Comparison of ENCODE assay signal across 8 cellular contexts in genomic region chr12:98515368-98516183, GRCh38. TPM values are rescaled to one million over a fixed set of nuclear protein-coding genes. Genes with fewer than 3 reads are reported as not detected.
DNase-seq lines count a peak whose midpoint lies in the region; TF ChIP-seq lines count a peak whose summit lies in the region.

TMPO (plus strand) TSS chr12:98515590; CDS start chr12:98515868, 278 bp downstream.

- H2AFZ ChIP-seq in neuron (ENCODE audit: low read depth, low read length) = peak within 1 kb of the TSS; percentile 79

- peak; percentile 81 for DNase-seq in GM04504 (ENCODE audit: low read depth)
- DNase-seq in HFFc6 = peak; percentile 86
- peak; percentile 96 for DNase-seq in NAMALWA (ENCODE audit: low spot score)
- DNase-seq in SK-MEL-5 (ENCODE audit: low read depth, low spot score) = peak; percentile 92
- DNase-seq in activated naive CD4-positive, alpha-beta T cell (lab: John Stamatoyannopoulos, UW) = peak; percentile 81 to 92 (median 90)
- peak; percentile 91 to 97 for DNase-seq in foreskin fibroblast
- DNase-seq in stromal cell of bone marrow (ENCODE audit: low read depth) = peak; percentile 83

- peaks cover 6% of the 10 kb centered on the region for H3K36me3 ChIP-seq in neuron (ENCODE audit: insufficient read depth, low read length)

- H3K9me3 ChIP-seq in neuron (ENCODE audit: low read length) = no peaks in the 10 kb centered on the region

- H3K4me3 ChIP-seq in foreskin fibroblast (ENCODE audit: low read depth in 1 of 2, low read length in 2 of 2) (peak within 1 kb of the TSS; percentile 96), neuron (ENCODE audit: low read length) (peak within 1 kb of the TSS; percentile 86)

- H3K27me3 ChIP-seq in neuron (ENCODE audit: insufficient read depth, low read length) = no peaks in the 10 kb centered on the region

- peak within 1 kb of the TSS; percentile 98 for H3K27ac Mint-ChIP-seq in HFFc6

- peaks cover 22% of the 10 kb centered on the region; the same call in 1 of the 2 replicates for H3K36me3 Mint-ChIP-seq in HFFc6 (ENCODE audit: low read depth)

- TF ChIP-seq CTCF in HFFc6 (IDR thresholded peaks at IDR 0.05) (no peak), foreskin fibroblast (IDR thresholded peaks at IDR 0.05; ENCODE audit: low read depth, low read length) (no peak)

- in situ Hi-C loops in SK-MEL-5 (cut with HindIII; ENCODE audit: low pct_unique_long_range_greater_than_20kb, low sequenced_read_pairs) = no loop called here

- H3K9me3 Mint-ChIP-seq in HFFc6 = no peaks in the 10 kb centered on the region

- H3K27me3 Mint-ChIP-seq in HFFc6 (ENCODE audit: insufficient read depth) = peaks cover 2% of the 10 kb centered on the region; the same call in 1 of the 2 replicates

- H3K4me3 Mint-ChIP-seq in HFFc6 = peak within 1 kb of the TSS; percentile 99

- H3K4me1 Mint-ChIP-seq in HFFc6 (ENCODE audit: low read depth) = peaks cover 26% of the 10 kb centered on the region

- H3K4me1 ChIP-seq in neuron (ENCODE audit: insufficient read depth, low read length) = peaks cover 20% of the 10 kb centered on the region

RNA-seq across cellular contexts. Expression of gene TMPO, which starts in this region (rescaled TPM):
- total RNA-seq in HFFc6 (2021; fragmentation: NEBNext Ultra II Directional; extraction: Animal tissue kit (Norgen Biotek cat#: 25700)) = 100 to 1,000 TPM in 1 of 6 experiments, 10 to 100 TPM in 5; 48.4 to 112 (median 98.2) TPM
- total RNA-seq in SK-MEL-5 (2014; rRNA removed; shearing (Covaris generic)) = 124 TPM in 2 replicates
- polyA plus RNA-seq in SK-MEL-5 (2015; cell fraction: cytosol; rRNA removed) = 76.0 and 113 TPM in 2 replicates
- polyA plus RNA-seq in SK-MEL-5 (2015; cell fraction: nucleus; rRNA removed) = 89.6 and 113 TPM in 2 replicates

Comparison
In these comparisons a context has a peak if more than half of its experiments do, and no peak if none do; other contexts are left out.
1. Peak in every context shown above with its lines: DNase-seq and H3K4me3 ChIP-seq.